16 cellular contexts compared by ENCODE assay signal in genomic region chr6:75273009-75273408, GRCh38. TPM values are rescaled to one million over a fixed set of nuclear protein-coding genes. Genes with fewer than 3 reads are reported as not detected.
DNase-seq lines count a peak whose midpoint lies in the region; ATAC-seq and TF ChIP-seq lines count a peak whose summit lies in the region.
"Had no signal": no experiment of that assay in that cellular context is flagged by ENCODE, and none has a peak within 500 bp of the region (broad histone marks: within the 10 kb centered on the region; RNA-seq: fewer than 3 reads in every experiment).

No MANE protein-coding gene starts in this region.

- peaks cover 5% of the 10 kb centered on the region for H3K9me3 Mint-ChIP-seq in activated CD4-positive, alpha-beta T cell treated with anti-CD3 and anti-CD28 coated beads for 36 hours (ENCODE audit: low read depth)
- H3K9me3 Mint-ChIP-seq in activated CD4-positive, alpha-beta T cell treated with anti-CD3 and anti-CD28 coated beads, Interleukin-2, amount 10 ng/mL, durations not matched to agents 7 days and 5 days: peaks cover 11% of the 10 kb centered on the region
- H3K9me3 Mint-ChIP-seq: stimulated activated naive CD8-positive, alpha-beta T cell treated with anti-CD3 and anti-CD28 coated beads, Interleukin-15, Interleukin-2, amounts not matched to agents 100 ng/mL and 50 ng/mL, for 24 hours had no signal

- H3K4me3 ChIP-seq in Loucy (ENCODE audit: low read length, poor library complexity, severe bottlenecking) (no peak overlapping the region), colonic mucosa (no peak overlapping the region), rectal smooth muscle tissue (ENCODE audit: low read length) (no peak overlapping the region)
- H3K4me3 ChIP-seq: ovary had no signal

- POLR2A ChIA-PET in activated CD4-positive, alpha-beta T cell treated with anti-CD3 and anti-CD28 coated beads for 36 hours (lab: Charles Lee): no interaction called here
- POLR2A ChIA-PET in activated CD4-positive, alpha-beta T cell treated with anti-CD3 and anti-CD28 coated beads, Interleukin-2, amount 10 ng/mL, durations not matched to agents 7 days and 5 days (lab: Charles Lee): no interaction called here

- H3K9me2 ChIP-seq in Loucy (replicated peaks; ENCODE audit: low read depth, low read length): no peaks in the 10 kb centered on the region

- peaks cover 40% of the 10 kb centered on the region for H4K20me1 ChIP-seq in Loucy (ENCODE audit: insufficient read depth, low read length, poor library complexity, severe bottlenecking)

- no peaks in the 10 kb centered on the region for H3F3A ChIP-seq in Loucy (ENCODE audit: low read depth)

- H3K9ac ChIP-seq in Loucy (ENCODE audit: low read depth, low read length, poor library complexity, severe bottlenecking) (peak overlapping the region; percentile 63), colonic mucosa (ENCODE audit: low read depth in 2 of 2, low read length in 2 of 2) (no peak overlapping the region), rectal smooth muscle tissue (ENCODE audit: low read length) (no peak overlapping the region)

- H3K27me3 ChIP-seq in Loucy (ENCODE audit: insufficient read depth, low read length, poor library complexity, severe bottlenecking) (no peaks in the 10 kb centered on the region), colonic mucosa (no peaks in the 10 kb centered on the region), rectal smooth muscle tissue (ENCODE audit: control insufficient read depth, insufficient read depth, low read length) (no peaks in the 10 kb centered on the region)
- H3K27me3 ChIP-seq: foreskin keratinocyte, ovary had no signal

- H3K27ac ChIP-seq in colonic mucosa: peak overlapping the region; percentile 25
- H3K27ac ChIP-seq in rectal smooth muscle tissue (ENCODE audit: low read depth, low read length): peak overlapping the region; percentile 42
- H3K27ac ChIP-seq: foreskin keratinocyte, ovary, RWPE1 had no signal

- H3K36me3 ChIP-seq in Loucy (ENCODE audit: insufficient read depth, low read length) (peaks cover 22% of the 10 kb centered on the region), colonic mucosa (no peaks in the 10 kb centered on the region), rectal smooth muscle tissue (ENCODE audit: control insufficient read depth, insufficient read depth, low read length) (no peaks in the 10 kb centered on the region)
- H3K36me3 ChIP-seq: ovary had no signal

- H3K9me3 ChIP-seq in Loucy (ENCODE audit: insufficient read depth, low read depth, low read length) (peaks cover 5% of the 10 kb centered on the region; the same call in 1 of the 2 replicates), colonic mucosa (no peaks in the 10 kb centered on the region)
- H3K9me3 ChIP-seq: ovary had no signal

- peaks cover 92% of the 10 kb centered on the region for H3K79me2 ChIP-seq in Loucy (ENCODE audit: insufficient read depth, low read length)

- peaks cover 74% of the 10 kb centered on the region for H3K4me1 Mint-ChIP-seq in activated CD4-positive, alpha-beta T cell treated with anti-CD3 and anti-CD28 coated beads for 36 hours
- H3K4me1 Mint-ChIP-seq in activated CD4-positive, alpha-beta T cell treated with anti-CD3 and anti-CD28 coated beads, Interleukin-2, amount 10 ng/mL, durations not matched to agents 7 days and 5 days: peaks cover 53% of the 10 kb centered on the region

- peaks cover 25% of the 10 kb centered on the region for H3K4me1 ChIP-seq in Loucy (ENCODE audit: insufficient read depth, low read length, poor library complexity, severe bottlenecking)
- H3K4me1 ChIP-seq in colonic mucosa: no peaks in the 10 kb centered on the region
- peaks cover 7% of the 10 kb centered on the region for H3K4me1 ChIP-seq in rectal smooth muscle tissue (ENCODE audit: control insufficient read depth, insufficient read depth, low read length)

- TF ChIP-seq CTCF in Loucy (conservative IDR thresholded peaks at IDR 0.05; ENCODE audit: low read length): no peak
- TF ChIP-seq CTCF in colonic mucosa (IDR thresholded peaks at IDR 0.05): no peak

- intact Hi-C loops in activated CD4-positive, alpha-beta T cell treated with anti-CD3 and anti-CD28 coated beads for 36 hours (cut with DNase I, micrococcal nuclease): no loop called here
- intact Hi-C loops in colonic mucosa (cut with DNase I): no loop called here
- intact Hi-C loops in Right ventricle myocardium superior (cut with DNase I): no loop called here

- H3K4me3 Mint-ChIP-seq in activated CD4-positive, alpha-beta T cell treated with anti-CD3 and anti-CD28 coated beads for 36 hours: no peak overlapping the region
- no peak overlapping the region for H3K4me3 Mint-ChIP-seq in activated CD4-positive, alpha-beta T cell treated with anti-CD3 and anti-CD28 coated beads, Interleukin-2, amount 10 ng/mL, durations not matched to agents 7 days and 5 days
- H3K4me3 Mint-ChIP-seq: stimulated activated naive CD8-positive, alpha-beta T cell treated with anti-CD3 and anti-CD28 coated beads, Interleukin-15, Interleukin-2, amounts not matched to agents 100 ng/mL and 50 ng/mL, for 24 hours had no signal

- no peak overlapping the region for H3K4me2 ChIP-seq in Loucy (ENCODE audit: low read depth, low read length, poor library complexity, severe bottlenecking)

- CTCF ChIA-PET in activated CD4-positive, alpha-beta T cell treated with anti-CD3 and anti-CD28 coated beads for 36 hours (lab: Charles Lee): interaction anchor here (0.7 to 1.3 kb wide), 3 partner anchors 10 to 29 kb away, joined by 3 to 5 read pairs (median 4); partner anchors contain the start of genes COX7A2 and TMEM30A
- CTCF ChIA-PET in activated CD4-positive, alpha-beta T cell treated with anti-CD3 and anti-CD28 coated beads, Interleukin-2, amount 10 ng/mL, durations not matched to agents 7 days and 5 days (lab: Charles Lee): interaction anchor here (1.0 kb wide), 1 partner anchor 18 kb away, joined by 5 read pairs; no protein-coding TSS in a partner anchor

- no peak overlapping the region for H2AFZ ChIP-seq in Loucy (ENCODE audit: low read length)

- H3K36me3 Mint-ChIP-seq in activated CD4-positive, alpha-beta T cell treated with anti-CD3 and anti-CD28 coated beads for 36 hours (ENCODE audit: low read depth): peaks cover 55% of the 10 kb centered on the region
- H3K36me3 Mint-ChIP-seq in activated CD4-positive, alpha-beta T cell treated with anti-CD3 and anti-CD28 coated beads, Interleukin-2, amount 10 ng/mL, durations not matched to agents 7 days and 5 days (ENCODE audit: low read depth): peaks cover 62% of the 10 kb centered on the region

- DNase-seq in activated CD4-positive, alpha-beta T cell treated with anti-CD3 and anti-CD28 coated beads for 36 hours: no peak
- DNase-seq in activated CD4-positive, alpha-beta T cell treated with anti-CD3 and anti-CD28 coated beads, Interleukin-2, amount 10 ng/mL, durations not matched to agents 7 days and 5 days: no peak
- DNase-seq in colonic mucosa (no peak), Right ventricle myocardium superior (no peak)
- DNase-seq: 8988T; activated gamma-delta T cell treated with Interleukin-2 at 50 U/mL for 16 hours; foreskin keratinocyte; NCI-H2227 treated with DMSO at 0.1 percent for 48 hours; ovary; stimulated activated CD4-positive, alpha-beta T cell treated with anti-CD3 and anti-CD28 coated beads, Interleukin-1b, Interleukin-23, amount 100 ng/mL, for 48 hours had no signal

- H3K27ac Mint-ChIP-seq in activated CD4-positive, alpha-beta T cell treated with anti-CD3 and anti-CD28 coated beads for 36 hours: peak overlapping the region; percentile 66
- H3K27ac Mint-ChIP-seq in activated CD4-positive, alpha-beta T cell treated with anti-CD3 and anti-CD28 coated beads, Interleukin-2, amount 10 ng/mL, durations not matched to agents 7 days and 5 days: no peak overlapping the region

- no peak for ATAC-seq in activated CD4-positive, alpha-beta T cell treated with anti-CD3 and anti-CD28 coated beads for 36 hours
- ATAC-seq in GM18867 (IDR thresholded peaks at IDR 0.05; ENCODE audit: unreplicated experiment) (no peak), HG03342 (IDR thresholded peaks at IDR 0.05; ENCODE audit: unreplicated experiment) (no peak), Right ventricle myocardium superior (ENCODE audit: poor library complexity) (no peak)
- ATAC-seq: foreskin keratinocyte had no signal

- H3K27me3 Mint-ChIP-seq in activated CD4-positive, alpha-beta T cell treated with anti-CD3 and anti-CD28 coated beads for 36 hours: no peaks in the 10 kb centered on the region
- H3K27me3 Mint-ChIP-seq in activated CD4-positive, alpha-beta T cell treated with anti-CD3 and anti-CD28 coated beads, Interleukin-2, amount 10 ng/mL, durations not matched to agents 7 days and 5 days: no peaks in the 10 kb centered on the region
- H3K27me3 Mint-ChIP-seq: stimulated activated naive CD8-positive, alpha-beta T cell treated with anti-CD3 and anti-CD28 coated beads, Interleukin-15, Interleukin-2, amounts not matched to agents 100 ng/mL and 50 ng/mL, for 24 hours had no signal

RNA-seq across cellular contexts. Expression of gene TMEM30A, which starts 11.6 kb away (rescaled TPM):
- total RNA-seq in activated CD4-positive, alpha-beta T cell treated with anti-CD3 and anti-CD28 coated beads for 36 hours: 10 to 100 TPM; 23.4 to 44.3 TPM
- total RNA-seq in activated CD4-positive, alpha-beta T cell treated with anti-CD3 and anti-CD28 coated beads, Interleukin-2, amount 10 ng/mL, durations not matched to agents 7 days and 5 days: 10 to 100 TPM; 69.7 to 70.2 TPM
- 100 to 1,000 TPM in 1 of 2 donors, 10 to 100 TPM in 1; 69.5 to 112 TPM for total RNA-seq in colonic mucosa
- total RNA-seq in Right ventricle myocardium superior: 40.0 TPM

RNA-seq across cellular contexts. Expression of gene COX7A2, which starts 29.4 kb away (rescaled TPM):
- total RNA-seq in activated CD4-positive, alpha-beta T cell treated with anti-CD3 and anti-CD28 coated beads for 36 hours: 100 to 1,000 TPM; 468 to 520 TPM
- total RNA-seq in activated CD4-positive, alpha-beta T cell treated with anti-CD3 and anti-CD28 coated beads, Interleukin-2, amount 10 ng/mL, durations not matched to agents 7 days and 5 days: 100 to 1,000 TPM; 397 to 403 TPM
- 100 to 1,000 TPM; 795 to 814 TPM for total RNA-seq in colonic mucosa
- 945 TPM for total RNA-seq in Right ventricle myocardium superior
